30 cellular contexts compared by ENCODE assay signal in genomic region chr3:116852801-116853200, GRCh38.
"Had no signal": no experiment of that assay in that cellular context is flagged by ENCODE, and none has a peak within 500 bp of the region (broad histone marks: within the 10 kb centered on the region; RNA-seq: fewer than 3 reads in every experiment).

No MANE protein-coding gene starts in this region.

- H3K27ac ChIP-seq: neutrophil, pancreas, psoas muscle, right lobe of liver, sigmoid colon, suprapubic skin, testis, tibial artery, transverse colon, upper lobe of left lung, vagina had no signal

- H3K27me3 Mint-ChIP-seq: naive thymus-derived CD8-positive, alpha-beta T cell; natural killer cell treated with Interleukin-12 subunit alpha and Interleukin-12 subunit beta and Interleukin-15 and Interleukin-18, amount 100 ng/mL, for 72 hours; progenitor cell of endocrine pancreas; stimulated activated naive CD8-positive, alpha-beta T cell treated with anti-CD3 and anti-CD28 coated beads, Interleukin-15, amount 100 ng/mL, for 72 hours had no signal

- ATAC-seq: naive thymus-derived CD8-positive, alpha-beta T cell; natural killer cell treated with Interleukin-12 subunit alpha and Interleukin-12 subunit beta and Interleukin-15 and Interleukin-18, amount 100 ng/mL, for 72 hours; pancreas; psoas muscle; right cardiac atrium; right lobe of liver; stimulated activated effector memory CD8-positive, alpha-beta T cell treated with anti-CD3 and anti-CD28 coated beads, Interleukin-12 subunit alpha, Interleukin-12 subunit beta, amount 100 ng/mL, for 72 hours; stimulated activated naive CD8-positive, alpha-beta T cell treated with anti-CD3 and anti-CD28 coated beads, Interleukin-15, amount 100 ng/mL, for 72 hours; stimulated activated naive CD8-positive, alpha-beta T cell treated with anti-CD3 and anti-CD28 coated beads, Interleukin-15, Interleukin-2, amounts not matched to agents 100 U/mL and 50 U/mL, for 24 hours had no signal

- H3K4me3 ChIP-seq: pancreas, psoas muscle, right lobe of liver, sigmoid colon, suprapubic skin, testis, tibial artery, transverse colon, upper lobe of left lung, vagina had no signal

- H3K4me1 Mint-ChIP-seq: naive B cell; naive thymus-derived CD8-positive, alpha-beta T cell; nephron progenitor cell; stimulated activated effector memory CD8-positive, alpha-beta T cell treated with anti-CD3 and anti-CD28 coated beads, Interleukin-12 subunit alpha, Interleukin-12 subunit beta, amount 100 ng/mL, for 72 hours; stimulated activated naive CD8-positive, alpha-beta T cell treated with anti-CD3 and anti-CD28 coated beads, Interleukin-15, amount 100 ng/mL, for 72 hours had no signal

- DNase-seq: naive B cell; naive thymus-derived CD8-positive, alpha-beta T cell; nephron progenitor cell; nucleus accumbens; pancreas; psoas muscle; right cardiac atrium; right lobe of liver; sigmoid colon; small intestine; stimulated activated CD4-positive, alpha-beta T cell treated with anti-CD3 and anti-CD28 coated beads, Interleukin-15, amount 100 ng/mL, for 24 hours; stimulated activated CD4-positive, alpha-beta T cell treated with anti-CD3 and anti-CD28 coated beads, Interleukin-2, amount 100 ng/mL, for 24 hours; stimulated activated CD4-positive, alpha-beta T cell treated with anti-CD3 and anti-CD28 coated beads, Interleukin-2, amount 100 ng/mL, for 48 hours; stimulated activated CD4-positive, alpha-beta T cell treated with anti-CD3 and anti-CD28 coated beads, Interleukin-4, amount 100 ng/mL, for 24 hours; stimulated activated naive CD4-positive, alpha-beta T cell; stimulated activated naive CD8-positive, alpha-beta T cell treated with anti-CD3 and anti-CD28 coated beads, Interleukin-15, amount 100 ng/mL, for 72 hours; stimulated activated naive CD8-positive, alpha-beta T cell treated with anti-CD3 and anti-CD28 coated beads, Interleukin-15, Interleukin-2, amounts not matched to agents 100 U/mL and 50 U/mL, for 24 hours; substantia nigra; testis; tibial artery; transverse colon; upper lobe of left lung had no signal

- H3K4me3 Mint-ChIP-seq: naive B cell; naive thymus-derived CD8-positive, alpha-beta T cell; natural killer cell treated with Interleukin-12 subunit alpha and Interleukin-12 subunit beta and Interleukin-15 and Interleukin-18, amount 100 ng/mL, for 72 hours; nephron progenitor cell; neural crest cell; stimulated activated effector memory CD8-positive, alpha-beta T cell treated with anti-CD3 and anti-CD28 coated beads, Interleukin-12 subunit alpha, Interleukin-12 subunit beta, amount 100 ng/mL, for 72 hours; stimulated activated naive CD8-positive, alpha-beta T cell treated with anti-CD3 and anti-CD28 coated beads, Interleukin-15, amount 100 ng/mL, for 72 hours had no signal

- H3K9me3 Mint-ChIP-seq: nephron progenitor cell had no signal

- H3K27ac Mint-ChIP-seq: naive B cell; naive thymus-derived CD8-positive, alpha-beta T cell; natural killer cell treated with Interleukin-12 subunit alpha and Interleukin-12 subunit beta and Interleukin-15 and Interleukin-18, amount 100 ng/mL, for 72 hours; nephron progenitor cell; progenitor cell of endocrine pancreas; stimulated activated effector memory CD8-positive, alpha-beta T cell treated with anti-CD3 and anti-CD28 coated beads, Interleukin-12 subunit alpha, Interleukin-12 subunit beta, amount 100 ng/mL, for 72 hours; stimulated activated naive CD8-positive, alpha-beta T cell treated with anti-CD3 and anti-CD28 coated beads, Interleukin-15, amount 100 ng/mL, for 72 hours had no signal

- H3K36me3 Mint-ChIP-seq: naive B cell; naive thymus-derived CD8-positive, alpha-beta T cell; natural killer cell treated with Interleukin-12 subunit alpha and Interleukin-12 subunit beta and Interleukin-15 and Interleukin-18, amount 100 ng/mL, for 72 hours; stimulated activated effector memory CD8-positive, alpha-beta T cell treated with anti-CD3 and anti-CD28 coated beads, Interleukin-12 subunit alpha, Interleukin-12 subunit beta, amount 100 ng/mL, for 72 hours had no signal

- H3K36me3 ChIP-seq: neutrophil, pancreas, right lobe of liver, sigmoid colon, suprapubic skin, tibial artery, transverse colon, upper lobe of left lung, vagina had no signal

- H3K9me3 ChIP-seq: neutrophil, pancreas, psoas muscle, right lobe of liver, sigmoid colon, suprapubic skin, testis, tibial artery, transverse colon, upper lobe of left lung, vagina had no signal

- H3K27me3 ChIP-seq: neutrophil, pancreas, right lobe of liver, sigmoid colon, suprapubic skin, testis, tibial artery, transverse colon, upper lobe of left lung, vagina had no signal

- FAIRE-seq: pancreas, small intestine, urothelium cell line had no signal

- H3K4me1 ChIP-seq: pancreas, psoas muscle, right lobe of liver, sigmoid colon, suprapubic skin, testis, tibial artery, transverse colon, upper lobe of left lung, vagina had no signal
